In genomic region chr17:80884811-80885210, GRCh38 we compare ENCODE assay signal across 22 cellular contexts.
"Had no signal": no experiment of that assay in that cellular context is flagged by ENCODE, and none has a peak within 500 bp of the region (broad histone marks: within the 10 kb centered on the region; RNA-seq: fewer than 3 reads in every experiment).

No MANE protein-coding gene starts in this region.

- H3K4me3 ChIP-seq: gastrocnemius medialis, prostate gland, smooth muscle cell, testis had no signal

- H3K9me3 ChIP-seq: gastrocnemius medialis, prostate gland, testis had no signal

- H3K27ac Mint-ChIP-seq: activated CD4-positive, alpha-beta memory T cell treated with anti-CD3 and anti-CD28 coated beads for 36 hours; activated naive CD4-positive, alpha-beta T cell treated with anti-CD3 and anti-CD28 coated beads for 36 hours; activated naive CD8-positive, alpha-beta T cell treated with anti-CD3 and anti-CD28 coated beads, Interleukin-2, amount 50 U/mL, for 24 hours; immature natural killer cell; stimulated activated effector memory CD8-positive, alpha-beta T cell treated with anti-CD3 and anti-CD28 coated beads, Interleukin-12 subunit alpha, Interleukin-12 subunit beta, amount 100 ng/mL, for 72 hours; T-cell; type B pancreatic cell; WTC11 had no signal

- ATAC-seq: activated naive CD8-positive, alpha-beta T cell treated with anti-CD3 and anti-CD28 coated beads, Interleukin-2, amount 50 U/mL, for 24 hours; gastrocnemius medialis; SK-N-SH treated with all-trans-retinoic acid at 6 μM for 48 hours; stimulated activated effector memory CD8-positive, alpha-beta T cell treated with anti-CD3 and anti-CD28 coated beads, Interleukin-12 subunit alpha, Interleukin-12 subunit beta, amount 100 ng/mL, for 72 hours; T-cell; WTC11 had no signal

- H3K27ac ChIP-seq: brain microvascular endothelial cell, gastrocnemius medialis, prostate gland, testis had no signal

- DNase-seq: activated CD4-positive, alpha-beta memory T cell treated with anti-CD3 and anti-CD28 coated beads for 36 hours; activated CD4-positive, alpha-beta T cell treated with anti-CD3 and anti-CD28 coated beads for 4 hours; activated naive CD4-positive, alpha-beta T cell treated with anti-CD3 and anti-CD28 coated beads for 36 hours; activated naive CD8-positive, alpha-beta T cell treated with anti-CD3 and anti-CD28 coated beads, Interleukin-2, amount 50 U/mL, for 24 hours; activated T-cell treated with anti-CD3 and anti-CD28 coated beads for 4 hours; anterior cingulate cortex; brain microvascular endothelial cell; cortex of kidney; effector CD4-positive, alpha-beta T cell; head of caudate nucleus; immature natural killer cell; mammary epithelial cell; stimulated activated CD4-positive, alpha-beta T cell treated with anti-CD3 and anti-CD28 coated beads, Interleukin-4, amount 100 ng/mL, for 24 hours; T-cell; testis had no signal

- H3K9me3 Mint-ChIP-seq: activated CD4-positive, alpha-beta memory T cell treated with anti-CD3 and anti-CD28 coated beads for 36 hours; activated naive CD4-positive, alpha-beta T cell treated with anti-CD3 and anti-CD28 coated beads for 36 hours; activated naive CD8-positive, alpha-beta T cell treated with anti-CD3 and anti-CD28 coated beads, Interleukin-2, amount 50 U/mL, for 24 hours; immature natural killer cell; stimulated activated effector memory CD8-positive, alpha-beta T cell treated with anti-CD3 and anti-CD28 coated beads, Interleukin-12 subunit alpha, Interleukin-12 subunit beta, amount 100 ng/mL, for 72 hours; T-cell; type B pancreatic cell; WTC11 had no signal

- H3K27me3 ChIP-seq: brain microvascular endothelial cell, gastrocnemius medialis, testis had no signal

- H3K4me1 ChIP-seq: gastrocnemius medialis, prostate gland, testis had no signal

- H3K4me2 ChIP-seq: smooth muscle cell had no signal
